In genomic region chr1:40627987-40628902, GRCh38 we compare ENCODE assay signal across 10 cellular contexts. TPM values are rescaled to one million over a fixed set of nuclear protein-coding genes. Genes with fewer than 3 reads are reported as not detected.
DNase-seq lines count a peak whose midpoint lies in the region; ATAC-seq and TF ChIP-seq lines count a peak whose summit lies in the region.
"Had no signal": no experiment of that assay in that cellular context is flagged by ENCODE, and none has a peak within 500 bp of the region (broad histone marks: within the 10 kb centered on the region; RNA-seq: fewer than 3 reads in every experiment).

No MANE protein-coding gene starts in this region.

- H3K9me3 ChIP-seq in body of pancreas, result no peaks in the 10 kb centered on the region
- H3K9me3 ChIP-seq: Peyer's patch had no signal

- H3K36me3 ChIP-seq in body of pancreas (replicated peaks in 1 of 2; ENCODE audit: insufficient read depth in 1 of 2, low read depth in 2 of 2), result no peaks in the 10 kb centered on the region
- H3K36me3 ChIP-seq: Peyer's patch had no signal

- 74 to 81% methylated on average over 9 of the region's 9 CpGs for WGBS in body of pancreas, 2 donors

- peak; percentile 56 for ATAC-seq in GM18508 (IDR thresholded peaks at IDR 0.05; ENCODE audit: insufficient read depth, unreplicated experiment)
- peak; percentile 61 for ATAC-seq in GM21360 (IDR thresholded peaks at IDR 0.05; ENCODE audit: unreplicated experiment)
- peak; percentile 71 for ATAC-seq in HG03520 (IDR thresholded peaks at IDR 0.05; ENCODE audit: unreplicated experiment)
- no peak for ATAC-seq in left lobe of liver
- ATAC-seq in body of pancreas, result no peak
- ATAC-seq: HepG2 had no signal

- peaks cover 10% of the 10 kb centered on the region for H3K4me1 ChIP-seq in body of pancreas

- intact Hi-C loops in body of pancreas (cut with DNase I), result no loop called here

- TF ChIP-seq CTCF in body of pancreas (IDR thresholded peaks at IDR 0.05), result no peak

- no peak overlapping the region for H3K27ac ChIP-seq in body of pancreas

- H3K4me3 ChIP-seq in body of pancreas, result no peak overlapping the region
- H3K4me3 ChIP-seq: Peyer's patch had no signal

- DNase-seq in kidney tubule cell (ENCODE audit: low spot score), result peak; percentile 89
- no peak for DNase-seq in activated gamma-delta T cell (lab: John Stamatoyannopoulos, UW)
- DNase-seq in left lobe of liver (ENCODE audit: low spot score), result no peak
- no peak for DNase-seq in body of pancreas
- DNase-seq in NCI-H524 treated with DMSO at 0.1 percent for 48 hours (lab: John Stamatoyannopoulos, UW), result no peak

- no peak for TF ChIP-seq POLR2A in body of pancreas (IDR thresholded peaks at IDR 0.05)

- no peaks in the 10 kb centered on the region for H3K27me3 ChIP-seq in body of pancreas
- H3K27me3 ChIP-seq: Peyer's patch had no signal

RNA-seq across cellular contexts. Expression of gene RIMS3, which starts 37.2 kb away (rescaled TPM):
- total RNA-seq in left lobe of liver, result 1.0 TPM
- total RNA-seq in body of pancreas, result 1 to 10 TPM in 1 of 2 donors, under 1 TPM in 1; 0.66 to 2.1 TPM

Comparison
In these comparisons a context has a peak if more than half of its experiments do, and no peak if none do; other contexts are left out.
1. ATAC-seq: peak in GM18508 (single experiment), GM21360 (single experiment) and HG03520 (single experiment); none in left lobe of liver (single experiment) and body of pancreas (single experiment).